32 cellular contexts compared by ENCODE assay signal in genomic region chr19:42368360-42368759, GRCh38. TPM values are rescaled to one million over a fixed set of nuclear protein-coding genes. Genes with fewer than 3 reads are reported as not detected.
"Had no signal": no experiment of that assay in that cellular context is flagged by ENCODE, and none has a peak within 500 bp of the region (broad histone marks: within the 10 kb centered on the region; RNA-seq: fewer than 3 reads in every experiment).

No MANE protein-coding gene starts in this region.

- H3K4me1 ChIP-seq: colonic mucosa, lower lobe of right lung had no signal

- ATAC-seq: effector memory CD8-positive, alpha-beta T cell; esophagus mucosa; gastrocnemius medialis; heart right ventricle; left colon; left lobe of liver; lower lobe of right lung; mucosa of descending colon had no signal

- H3K9me3 ChIP-seq: colonic mucosa, esophagus squamous epithelium, gastrocnemius medialis, lower lobe of right lung, mucosa of descending colon had no signal

- H3K4me3 ChIP-seq: colonic mucosa, esophagus squamous epithelium, gastrocnemius medialis, heart right ventricle, left ventricle myocardium inferior, lower lobe of right lung, mucosa of descending colon had no signal

- H3K36me3 ChIP-seq: colonic mucosa had no signal

- H3K27me3 ChIP-seq: colonic mucosa, esophagus squamous epithelium, gastrocnemius medialis, heart right ventricle had no signal

- FAIRE-seq: endometrium, kidney had no signal

- H3K27ac ChIP-seq: colonic mucosa, epithelial cell of prostate, esophagus squamous epithelium, gastrocnemius medialis, heart right ventricle, left ventricle myocardium inferior, lower lobe of right lung had no signal

- DNase-seq: colonic mucosa; cortex of kidney; effector CD8-positive, alpha-beta T cell; effector memory CD8-positive, alpha-beta T cell; endodermal cell; erythroblast; esophagus squamous epithelium; foreskin fibroblast; foreskin melanocyte; gastrocnemius medialis; glutamatergic neuron; head of caudate nucleus; heart right ventricle; hippocampal formation; immature natural killer cell; islet precursor cell; kidney; kidney glomerular epithelial cell; left colon; left ventricle myocardium inferior; lower lobe of right lung; mesenchymal stem cell; mucosa of descending colon; naive B cell had no signal

RNA-seq across cellular contexts. Expression of gene CNFN, which starts 21.7 kb away (rescaled TPM):
- total RNA-seq: gastrocnemius medialis, glomerular endothelial cell, left lobe of liver, lower lobe of right lung, lung microvascular endothelial cell, myocyte had no signal

RNA-seq across cellular contexts. Expression of gene TMEM145, which starts 55.3 kb away (rescaled TPM):
- total RNA-seq: esophagus squamous epithelium, glomerular endothelial cell, kidney, left lobe of liver, lower lobe of right lung, lung microvascular endothelial cell, mesenteric fat pad had no signal
- polyA plus RNA-seq: immature natural killer cell had no signal
